In genomic region chrX:10444204-10444603, GRCh38 we compare ENCODE assay signal across 20 cellular contexts.
DNase-seq lines count a peak whose midpoint lies in the region; ATAC-seq, FAIRE-seq and TF ChIP-seq lines count a peak whose summit lies in the region.
"Had no signal": no experiment of that assay in that cellular context is flagged by ENCODE, and none has a peak within 500 bp of the region (broad histone marks: within the 10 kb centered on the region; RNA-seq: fewer than 3 reads in every experiment).

No MANE protein-coding gene starts in this region.

- SMC1A ChIA-PET in GM12878 (lab: Charles Lee; ENCODE audit: uncharacterized antibody, unreplicated experiment), result no interaction called here

- TF ChIP-seq CTCF in AG09309 (IDR thresholded peaks at IDR 0.05; ENCODE audit: control insufficient read depth, insufficient read depth, low read depth, low read length, missing control alignments) (peak; percentile 15), GM12878 (IDR thresholded peaks at IDR 0.05 in 2 of 3, conservative IDR thresholded peaks at IDR 0.05 in 1 of 3; ENCODE audit: control insufficient read depth in 2 of 3, extremely low read depth in 1 of 3, insufficient read depth in 1 of 3, low read depth in 3 of 3, low read length in 3 of 3) (no peak), smooth muscle cell (IDR thresholded peaks at IDR 0.05; ENCODE audit: borderline replicate concordance, insufficient read depth, poor library complexity, severe bottlenecking) (no peak)

- ATAC-seq in GM12878, result no peak

- H3K36me3 ChIP-seq in GM12878 (ENCODE audit: control insufficient read depth in 2 of 2, insufficient read depth in 2 of 2, low read length in 1 of 2) (no peaks in the 10 kb centered on the region), smooth muscle cell (ENCODE audit: low read depth) (no peaks in the 10 kb centered on the region)
- H3K36me3 ChIP-seq: adrenal gland had no signal

- H3K9me3 ChIP-seq in GM12878 (replicated peaks; ENCODE audit: control insufficient read depth, insufficient read depth, low read length), result no peaks in the 10 kb centered on the region
- no peaks in the 10 kb centered on the region for H3K9me3 ChIP-seq in smooth muscle cell (replicated peaks; ENCODE audit: low read depth)
- H3K9me3 ChIP-seq: adrenal gland, sigmoid colon had no signal

- H3K4me3 Mint-ChIP-seq in T-helper 2 cell treated with Interferon-gamma antibody and Interleukin-4, amounts not matched to agents 5 μg/mL and 100 μg/mL, for 36 hours, result no peak overlapping the region

- H3K36me3 Mint-ChIP-seq in T-helper 2 cell treated with Interferon-gamma antibody and Interleukin-4, amounts not matched to agents 5 μg/mL and 100 μg/mL, for 36 hours (ENCODE audit: low read depth), result no peaks in the 10 kb centered on the region

- RAD21 ChIA-PET in GM12878 (lab: Charles Lee; ENCODE audit: unreplicated experiment), result no interaction called here

- no peaks in the 10 kb centered on the region for H4K20me1 ChIP-seq in GM12878 (ENCODE audit: control insufficient read depth, insufficient read depth)
- H4K20me1 ChIP-seq in smooth muscle cell (ENCODE audit: low read depth), result no peaks in the 10 kb centered on the region

- 3% methylated on average over 2 of the region's 2 CpGs for WGBS in GM12878 (ENCODE audit: insufficient coverage, insufficient replicate concordance, low lambda C conversion rate, missing lambda C conversion rate)
- WGBS in smooth muscle cell (ENCODE audit: low lambda C conversion rate), result 68% methylated on average over 2 of the region's 2 CpGs

- no peak for DNase-seq in AG09309 (ENCODE audit: low read depth)
- peak; percentile 2 for DNase-seq in HCEC 1CT
- no peak for DNase-seq in GM12878 (ENCODE audit: low read depth, low spot score)
- DNase-seq in iPS-NIHi7 (ENCODE audit: extremely low spot score), result peak; percentile 21
- DNase-seq in pons (ENCODE audit: low spot score), result no peak
- no peak for DNase-seq in smooth muscle cell (lab: John Stamatoyannopoulos, UW; ENCODE audit: unreplicated experiment)
- no peak for DNase-seq in T-helper 2 cell treated with Interferon-gamma antibody and Interleukin-4, amounts not matched to agents 5 μg/mL and 100 μg/mL, for 36 hours (ENCODE audit: low spot score)
- no peak for DNase-seq in KBM-7
- DNase-seq: activated CD4-positive, CD25-positive, alpha-beta regulatory T cell treated with anti-CD3 and anti-CD28 coated beads, Interleukin-2, amount 50 U/mL, for 72 hours; activated effector memory CD4-positive, alpha-beta T cell treated with Interleukin-2 at 50 U/mL for 16 hours; adrenal gland; caudate nucleus; effector memory CD4-positive, alpha-beta T cell; GDM1; NCI-H1436 treated with DMSO at 0.1 percent for 48 hours; NCI-H345; occipital lobe; SHP77 treated with DMSO at 0.1 percent for 48 hours; sigmoid colon had no signal

- TF ChIP-seq POLR2A in GM12878 (IDR thresholded peaks at IDR 0.05; ENCODE audit: low read depth, low read length), result no peak

- H3K79me2 ChIP-seq in GM12878 (ENCODE audit: control insufficient read depth, insufficient read depth, low read length), result no peaks in the 10 kb centered on the region
- H3K79me2 ChIP-seq in smooth muscle cell (ENCODE audit: low read depth), result no peaks in the 10 kb centered on the region

- TF ChIP-seq EP300 in GM12878 (IDR thresholded peaks at IDR 0.05; ENCODE audit: borderline replicate concordance in 1 of 2, control insufficient read depth in 1 of 2, low read depth in 2 of 2, low read length in 2 of 2), result no peak

- H3K27me3 ChIP-seq in GM12878 (replicated peaks in 1 of 2; ENCODE audit: control insufficient read depth in 2 of 2, insufficient read depth in 2 of 2, low read length in 1 of 2) (no peaks in the 10 kb centered on the region; a peak in 1 of 4 replicates), smooth muscle cell (ENCODE audit: low read depth) (no peaks in the 10 kb centered on the region)
- H3K27me3 ChIP-seq: sigmoid colon had no signal

- TF ChIP-seq RAD21 in GM12878 (IDR thresholded peaks at IDR 0.05; ENCODE audit: insufficient read depth, low read depth, low read length), result no peak

- H3K4me1 ChIP-seq in GM12878 (ENCODE audit: control insufficient read depth, insufficient read depth, low read length), result no peaks in the 10 kb centered on the region
- no peaks in the 10 kb centered on the region for H3K4me1 ChIP-seq in smooth muscle cell (ENCODE audit: low read depth)
- H3K4me1 ChIP-seq: adrenal gland, sigmoid colon had no signal

- intact Hi-C loops in GM12878 (cut with micrococcal nuclease; ENCODE audit: unreplicated experiment), result no loop called here

- no peak overlapping the region for H2AFZ ChIP-seq in GM12878 (ENCODE audit: control insufficient read depth, low read depth, low read length)
- H2AFZ ChIP-seq in smooth muscle cell (ENCODE audit: low read depth), result no peak overlapping the region

- CTCF ChIA-PET in GM12878 (lab: Yijun Ruan, JAX), result no interaction called here

- in situ Hi-C loops in GM12878 (cut with MboI), result no loop called here
- in situ Hi-C loops in KBM-7 (cut with MboI; ENCODE audit: low pct_unique_long_range_greater_than_20kb, low sequenced_read_pairs), result no loop called here

- POLR2A ChIA-PET in GM12878 (lab: Charles Lee), result no interaction called here

- no TSS peak for BruUV-seq in GM12878 (replicated peaks; lab: Mats Ljungman, UMichigan)

- H3K4me1 Mint-ChIP-seq in T-helper 2 cell treated with Interferon-gamma antibody and Interleukin-4, amounts not matched to agents 5 μg/mL and 100 μg/mL, for 36 hours (ENCODE audit: low read depth), result no peaks in the 10 kb centered on the region

- peaks cover 5% of the 10 kb centered on the region for H3K9me3 Mint-ChIP-seq in T-helper 2 cell treated with Interferon-gamma antibody and Interleukin-4, amounts not matched to agents 5 μg/mL and 100 μg/mL, for 36 hours

- H3F3A ChIP-seq in smooth muscle cell (ENCODE audit: low read depth), result no peaks in the 10 kb centered on the region

- H3K27ac ChIP-seq in GM12878 (ENCODE audit: control insufficient read depth, insufficient read depth) (no peak overlapping the region), smooth muscle cell (ENCODE audit: low read depth) (no peak overlapping the region)
- H3K27ac ChIP-seq: adrenal gland, sigmoid colon had no signal

- FAIRE-seq in GM12878 (lab: Jason Lieb, UNC), result no peak
- FAIRE-seq: GM12892 had no signal

- H3K9ac ChIP-seq in GM12878 (ENCODE audit: control insufficient read depth, insufficient read depth, low read length), result no peak overlapping the region
- no peak overlapping the region for H3K9ac ChIP-seq in smooth muscle cell (ENCODE audit: low read depth)

- no peak overlapping the region for H3K27ac Mint-ChIP-seq in T-helper 2 cell treated with Interferon-gamma antibody and Interleukin-4, amounts not matched to agents 5 μg/mL and 100 μg/mL, for 36 hours

- H3K27me3 Mint-ChIP-seq in T-helper 2 cell treated with Interferon-gamma antibody and Interleukin-4, amounts not matched to agents 5 μg/mL and 100 μg/mL, for 36 hours (ENCODE audit: low read depth), result no peaks in the 10 kb centered on the region

- H3K4me2 ChIP-seq in GM12878 (ENCODE audit: control insufficient read depth, insufficient read depth) (no peak overlapping the region), smooth muscle cell (no peak overlapping the region)

- no peak overlapping the region for H3K4me3 ChIP-seq in AG09309 (ENCODE audit: control insufficient read depth, low read depth, low read length)
- H3K4me3 ChIP-seq in GM12878, result no peak overlapping the region
- no peak overlapping the region for H3K4me3 ChIP-seq in smooth muscle cell
- H3K4me3 ChIP-seq: adrenal gland, sigmoid colon had no signal

TF ChIP-seq in GM12878, 131 proteins besides CTCF, POLR2A, EP300 and RAD21:
- no peak for TF ChIP-seq HDGF (IDR thresholded peaks at IDR 0.05)
- TF ChIP-seq, protein P1, sequence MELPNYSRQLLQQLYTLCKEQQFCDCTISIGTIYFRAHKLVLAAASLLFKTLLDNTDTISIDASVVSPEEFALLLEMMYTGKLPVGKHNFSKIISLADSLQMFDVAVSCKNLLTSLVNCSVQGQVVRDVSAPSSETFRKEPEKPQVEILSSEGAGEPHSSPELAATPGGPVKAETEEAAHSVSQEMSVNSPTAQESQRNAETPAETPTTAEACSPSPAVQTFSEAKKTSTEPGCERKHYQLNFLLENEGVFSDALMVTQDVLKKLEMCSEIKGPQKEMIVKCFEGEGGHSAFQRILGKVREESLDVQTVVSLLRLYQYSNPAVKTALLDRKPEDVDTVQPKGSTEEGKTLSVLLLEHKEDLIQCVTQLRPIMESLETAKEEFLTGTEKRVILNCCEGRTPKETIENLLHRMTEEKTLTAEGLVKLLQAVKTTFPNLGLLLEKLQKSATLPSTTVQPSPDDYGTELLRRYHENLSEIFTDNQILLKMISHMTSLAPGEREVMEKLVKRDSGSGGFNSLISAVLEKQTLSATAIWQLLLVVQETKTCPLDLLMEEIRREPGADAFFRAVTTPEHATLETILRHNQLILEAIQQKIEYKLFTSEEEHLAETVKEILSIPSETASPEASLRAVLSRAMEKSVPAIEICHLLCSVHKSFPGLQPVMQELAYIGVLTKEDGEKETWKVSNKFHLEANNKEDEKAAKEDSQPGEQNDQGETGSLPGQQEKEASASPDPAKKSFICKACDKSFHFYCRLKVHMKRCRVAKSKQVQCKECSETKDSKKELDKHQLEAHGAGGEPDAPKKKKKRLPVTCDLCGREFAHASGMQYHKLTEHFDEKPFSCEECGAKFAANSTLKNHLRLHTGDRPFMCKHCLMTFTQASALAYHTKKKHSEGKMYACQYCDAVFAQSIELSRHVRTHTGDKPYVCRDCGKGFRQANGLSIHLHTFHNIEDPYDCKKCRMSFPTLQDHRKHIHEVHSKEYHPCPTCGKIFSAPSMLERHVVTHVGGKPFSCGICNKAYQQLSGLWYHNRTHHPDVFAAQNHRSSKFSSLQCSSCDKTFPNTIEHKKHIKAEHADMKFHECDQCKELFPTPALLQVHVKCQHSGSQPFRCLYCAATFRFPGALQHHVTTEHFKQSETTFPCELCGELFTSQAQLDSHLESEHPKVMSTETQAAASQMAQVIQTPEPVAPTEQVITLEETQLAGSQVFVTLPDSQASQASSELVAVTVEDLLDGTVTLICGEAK (IDR thresholded peaks at IDR 0.05; ENCODE audit: borderline replicate concordance), result peak; percentile 51

Comparison
In these comparisons a context has a peak if more than half of its experiments do, and no peak if none do; other contexts are left out.
1. DNase-seq: peak in HCEC 1CT (single experiment) and iPS-NIHi7 (single experiment); none in AG09309 (single experiment), GM12878 (single experiment), pons (single experiment), smooth muscle cell (single experiment), T-helper 2 cell treated with Interferon-gamma antibody and Interleukin-4, amounts not matched to agents 5 μg/mL and 100 μg/mL, for 36 hours (single experiment) and KBM-7 (single experiment).